ENCODE assay signal across 8 cellular contexts in genomic region chr6:89828988-89829590, GRCh38.
DNase-seq lines count a peak whose midpoint lies in the region; ATAC-seq and TF ChIP-seq lines count a peak whose summit lies in the region.

No MANE protein-coding gene starts in this region.

- H3K36me3 Mint-ChIP-seq in nephron progenitor cell (ENCODE audit: low read depth), result peaks cover 24% of the 10 kb centered on the region

- peaks cover 21% of the 10 kb centered on the region for H3K4me1 Mint-ChIP-seq in nephron progenitor cell

- H3K4me3 ChIP-seq in GM08714 (ENCODE audit: low read length), result peak overlapping the region; percentile 89
- peak overlapping the region; percentile 97 for H3K4me3 ChIP-seq in HUES48 (ENCODE audit: low read depth, low read length)

- H3K27me3 ChIP-seq in HUES48 (ENCODE audit: control insufficient read depth, insufficient read depth, low read length), result no peaks in the 10 kb centered on the region

- DNase-seq in T-helper 22 cell (ENCODE audit: low read depth) (peak; percentile 11), epithelial cell of prostate (ENCODE audit: low read depth, low spot score) (no peak), nephron progenitor cell (no peak), DMS114 treated with DMSO at 0.1 percent for 48 hours (lab: John Stamatoyannopoulos, UW; ENCODE audit: unreplicated experiment) (no peak), NCI-H2107 treated with DMSO at 0.1 percent for 48 hours (lab: John Stamatoyannopoulos, UW; ENCODE audit: unreplicated experiment) (no peak)

- H3K4me1 ChIP-seq in HUES48 (ENCODE audit: control insufficient read depth, insufficient read depth, low read length), result peaks cover 9% of the 10 kb centered on the region; the same call in 1 of the 2 replicates

- ATAC-seq in GM21528 (IDR thresholded peaks at IDR 0.05; ENCODE audit: low FRiP score, unreplicated experiment), result peak; percentile 47

- H3K9me3 Mint-ChIP-seq in nephron progenitor cell, result no peaks in the 10 kb centered on the region

- H3K9ac ChIP-seq in HUES48 (ENCODE audit: low read depth, low read length), result peak overlapping the region; percentile 28; the same call in 1 of the 2 replicates

- peak overlapping the region; percentile 97 for H3K4me3 Mint-ChIP-seq in nephron progenitor cell

- TF ChIP-seq CTCF in nephron progenitor cell (IDR thresholded peaks at IDR 0.05), result no peak

- peak overlapping the region; percentile 87 for H3K27ac Mint-ChIP-seq in nephron progenitor cell

- H3K9me3 ChIP-seq in HUES48 (ENCODE audit: control insufficient read depth, insufficient read depth, low read length), result no peaks in the 10 kb centered on the region

- peaks cover 26% of the 10 kb centered on the region for H3K36me3 ChIP-seq in HUES48 (ENCODE audit: control insufficient read depth, insufficient read depth, low read length)

- H3K27ac ChIP-seq in HUES48 (ENCODE audit: low read depth, low read length), result peak overlapping the region; percentile 69
- H3K27ac ChIP-seq in epithelial cell of prostate, result peak overlapping the region; percentile 55

- peaks cover 3% of the 10 kb centered on the region for H3K27me3 Mint-ChIP-seq in nephron progenitor cell (ENCODE audit: low read depth, poor library complexity)
